ENCODE assay signal across 9 cellular contexts in genomic region chrX:39816871-39817731, GRCh38.
DNase-seq lines count a peak whose midpoint lies in the region; ATAC-seq and TF ChIP-seq lines count a peak whose summit lies in the region.
"Had no signal": no experiment of that assay in that cellular context is flagged by ENCODE, and none has a peak within 500 bp of the region (broad histone marks: within the 10 kb centered on the region; RNA-seq: fewer than 3 reads in every experiment).

No MANE protein-coding gene starts in this region.

- no peaks in the 10 kb centered on the region for H3K79me1 ChIP-seq in H9 (ENCODE audit: insufficient read depth, low read depth, low read length, poor library complexity, severe bottlenecking)

- H3K4me1 ChIP-seq in H9 (ENCODE audit: insufficient read depth, low read length) (peaks cover 34% of the 10 kb centered on the region; the same call in 1 of the 2 replicates), iPS-18a (ENCODE audit: control insufficient read depth, low read depth, low read length) (peaks cover 52% of the 10 kb centered on the region)

- H3K23ac ChIP-seq in H9 (ENCODE audit: insufficient read length, low read depth, low read length) = no peak overlapping the region

- peaks cover 44 to 49% of the 10 kb centered on the region in 2 experiments for H3K4me1 Mint-ChIP-seq in H9
- H3K4me1 Mint-ChIP-seq in activated CD8-positive, alpha-beta T cell treated with anti-CD3 and anti-CD28 coated beads for 36 hours (ENCODE audit: low read depth) = peaks cover 32% of the 10 kb centered on the region
- H3K4me1 Mint-ChIP-seq in stimulated activated memory B cell treated with anti-CD40 and anti-IgM and Interleukin-4, amounts not matched to agents 10 μg/mL and 1 μg/mL and 100 μg/mL, for 72 hours = peaks cover 10% of the 10 kb centered on the region

- peak overlapping the region; percentile 84 for H3K18ac ChIP-seq in H9 (ENCODE audit: insufficient read length, low read depth, low read length)

- peaks cover 13% of the 10 kb centered on the region for H3K23me2 ChIP-seq in H9 (ENCODE audit: insufficient read length, low read depth, low read length, poor library complexity, severe bottlenecking)

- ATAC-seq in activated CD8-positive, alpha-beta T cell treated with anti-CD3 and anti-CD28 coated beads for 36 hours = peak; percentile 43
- ATAC-seq in GM21529 (IDR thresholded peaks at IDR 0.05; ENCODE audit: unreplicated experiment) (no peak), GM18870 (IDR thresholded peaks at IDR 0.05; ENCODE audit: unreplicated experiment) (no peak)
- no peak for ATAC-seq in stimulated activated memory B cell treated with anti-CD40 and anti-IgM and Interleukin-4, amounts not matched to agents 10 μg/mL and 1 μg/mL and 100 μg/mL, for 72 hours
- ATAC-seq: heart right ventricle had no signal

- TF ChIP-seq CTCF in H9 (conservative IDR thresholded peaks at IDR 0.05) = no peak
- TF ChIP-seq CTCF in activated CD8-positive, alpha-beta T cell treated with anti-CD3 and anti-CD28 coated beads for 36 hours (IDR thresholded peaks at IDR 0.05) = no peak

- no peak overlapping the region for H4K5ac ChIP-seq in H9 (ENCODE audit: insufficient read length, low read depth, low read length)

- 0 out of 2 replicates have a peak overlapping the region, but pooled peaks have one; percentile 2 for H2BK15ac ChIP-seq in H9 (ENCODE audit: low read depth, low read length)

- H3K14ac ChIP-seq in H9 (ENCODE audit: insufficient read depth, low read length) = peak overlapping the region; percentile 83

- peak overlapping the region; percentile 23 for H4K91ac ChIP-seq in H9 (ENCODE audit: insufficient read length, low read depth, low read length)

- peak overlapping the region; percentile 55 to 66; a peak in 4 of 5 replicates for H3K4me3 Mint-ChIP-seq in H9
- no peak overlapping the region for H3K4me3 Mint-ChIP-seq in activated CD8-positive, alpha-beta T cell treated with anti-CD3 and anti-CD28 coated beads for 36 hours
- H3K4me3 Mint-ChIP-seq in stimulated activated memory B cell treated with anti-CD40 and anti-IgM and Interleukin-4, amounts not matched to agents 10 μg/mL and 1 μg/mL and 100 μg/mL, for 72 hours = no peak overlapping the region

- no CpG with 5 or more reads among the region's 16 CpGs for WGBS in H9 (ENCODE audit: extremely low coverage, insufficient read length, low lambda C conversion rate)

- H3K56ac ChIP-seq in H9 (ENCODE audit: insufficient read length, low read depth, low read length) = no peak overlapping the region

- H2BK120ac ChIP-seq in H9 (ENCODE audit: low read depth, low read length, poor library complexity, severe bottlenecking) = peak overlapping the region; percentile 74

- no peak overlapping the region for H2BK20ac ChIP-seq in H9 (ENCODE audit: low read depth, low read length, poor library complexity, severe bottlenecking)

- DNase-seq in AG08395 (ENCODE audit: low spot score) (peak; percentile 50), H9 (peak; percentile 93), kidney glomerular epithelial cell (lab: John Stamatoyannopoulos, UW) (no peak)
- DNase-seq in activated CD8-positive, alpha-beta T cell treated with anti-CD3 and anti-CD28 coated beads for 36 hours = no peak
- DNase-seq: heart right ventricle had no signal

- peak overlapping the region; percentile 49 for H3K4me3 ChIP-seq in iPS-18a (ENCODE audit: low read length)
- H3K4me3 ChIP-seq: heart right ventricle had no signal

- H2BK12ac ChIP-seq in H9 (ENCODE audit: insufficient read length, low read depth, low read length) = no peak overlapping the region

- H2AFZ ChIP-seq in H9 (ENCODE audit: low read length) = no peak overlapping the region

- H3K4me2 ChIP-seq in H9 (ENCODE audit: insufficient read depth, insufficient read length, low read length) = peak overlapping the region; percentile 51

- H3K36me3 Mint-ChIP-seq in H9 (ENCODE audit: insufficient read depth in 1 of 3, low read depth in 3 of 3) = peaks cover 0 to 5% (median 0%) of the 10 kb centered on the region in 3 experiments; a peak in 3 of 7 replicates
- no peaks in the 10 kb centered on the region for H3K36me3 Mint-ChIP-seq in activated CD8-positive, alpha-beta T cell treated with anti-CD3 and anti-CD28 coated beads for 36 hours (ENCODE audit: low read depth)
- H3K36me3 Mint-ChIP-seq in stimulated activated memory B cell treated with anti-CD40 and anti-IgM and Interleukin-4, amounts not matched to agents 10 μg/mL and 1 μg/mL and 100 μg/mL, for 72 hours = no peaks in the 10 kb centered on the region

- CTCF ChIA-PET in activated CD8-positive, alpha-beta T cell treated with anti-CD3 and anti-CD28 coated beads for 36 hours (lab: Charles Lee) = interaction anchor here (1.0 to 1.5 kb wide), 5 partner anchors 34 to 280 kb away, joined by 3 to 4 read pairs (median 3); no protein-coding TSS in a partner anchor

- H3K27me3 Mint-ChIP-seq in H9 (ENCODE audit: low read depth) = peaks cover 7% of the 10 kb centered on the region
- H3K27me3 Mint-ChIP-seq in activated CD8-positive, alpha-beta T cell treated with anti-CD3 and anti-CD28 coated beads for 36 hours = no peaks in the 10 kb centered on the region
- peaks cover 44% of the 10 kb centered on the region for H3K27me3 Mint-ChIP-seq in stimulated activated memory B cell treated with anti-CD40 and anti-IgM and Interleukin-4, amounts not matched to agents 10 μg/mL and 1 μg/mL and 100 μg/mL, for 72 hours

- no peaks in the 10 kb centered on the region for H3K36me3 ChIP-seq in iPS-18a (ENCODE audit: control insufficient read depth, low read depth, low read length)
- H3K36me3 ChIP-seq: heart right ventricle had no signal

- peak overlapping the region; percentile 98 to 99 (median 99) for H3K27ac Mint-ChIP-seq in H9
- H3K27ac Mint-ChIP-seq in activated CD8-positive, alpha-beta T cell treated with anti-CD3 and anti-CD28 coated beads for 36 hours = peak overlapping the region; percentile 64
- H3K27ac Mint-ChIP-seq in stimulated activated memory B cell treated with anti-CD40 and anti-IgM and Interleukin-4, amounts not matched to agents 10 μg/mL and 1 μg/mL and 100 μg/mL, for 72 hours = no peak overlapping the region

- no peaks in the 10 kb centered on the region for H3K79me2 ChIP-seq in H9 (ENCODE audit: insufficient read depth, low read length)

- no peak overlapping the region; the same call in none of the 2 replicates for H3K4ac ChIP-seq in H9 (ENCODE audit: low read depth, low read length)

- H3T11ph ChIP-seq in H9 (ENCODE audit: low read length) = peak overlapping the region; percentile 30

- H2AK5ac ChIP-seq in H9 (ENCODE audit: insufficient read length, low read length) = peak overlapping the region; percentile 8

- peaks cover 57 to 69% of the 10 kb centered on the region in 2 experiments for H3K9me3 Mint-ChIP-seq in H9
- H3K9me3 Mint-ChIP-seq in activated CD8-positive, alpha-beta T cell treated with anti-CD3 and anti-CD28 coated beads for 36 hours = no peaks in the 10 kb centered on the region
- no peaks in the 10 kb centered on the region for H3K9me3 Mint-ChIP-seq in stimulated activated memory B cell treated with anti-CD40 and anti-IgM and Interleukin-4, amounts not matched to agents 10 μg/mL and 1 μg/mL and 100 μg/mL, for 72 hours

- H3K27me3 ChIP-seq in H9 (ENCODE audit: insufficient read depth, low read length) (no peaks in the 10 kb centered on the region; the same call in 1 of the 2 replicates), iPS-18a (ENCODE audit: control insufficient read depth, insufficient read depth, low read length) (peaks cover 24% of the 10 kb centered on the region)

- H2BK5ac ChIP-seq in H9 (ENCODE audit: insufficient read length, low read length) = peak overlapping the region; percentile 44

- intact Hi-C loops in activated CD8-positive, alpha-beta T cell treated with anti-CD3 and anti-CD28 coated beads for 36 hours (cut with micrococcal nuclease) = loop anchor here (5.0 to 10.0 kb wide), 4 partner anchors 45 to 355 kb away; no protein-coding TSS in a partner anchor

- POLR2A ChIA-PET in activated CD8-positive, alpha-beta T cell treated with anti-CD3 and anti-CD28 coated beads for 36 hours (lab: Charles Lee) = interaction anchor here (0.6 to 1.6 kb wide), 5 partner anchors 38 to 281 kb away, joined by 3 to 5 read pairs (median 3); no protein-coding TSS in a partner anchor

- no peaks in the 10 kb centered on the region for H3K9me3 ChIP-seq in H9 (ENCODE audit: control insufficient read depth, low read depth, low read length)
- H3K9me3 ChIP-seq in iPS-18a (ENCODE audit: control insufficient read depth, low read depth, low read length) = no peaks in the 10 kb centered on the region
- H3K9me3 ChIP-seq: heart right ventricle had no signal

- H4K20me1 ChIP-seq in H9 (ENCODE audit: control insufficient read depth, insufficient read depth, insufficient read length) = no peaks in the 10 kb centered on the region

- peak overlapping the region; percentile 23 for H3K9ac ChIP-seq in H9 (ENCODE audit: extremely low read depth, insufficient read length, low read length)
- peak overlapping the region; percentile 67 for H3K9ac ChIP-seq in iPS-18a (ENCODE audit: low read length)

- no peak overlapping the region for H4K8ac ChIP-seq in H9 (replicated peaks; ENCODE audit: insufficient read length, low read depth, low read length)

- H3K27ac ChIP-seq in H9 (ENCODE audit: insufficient read length, low read depth, low read length) (peak overlapping the region; percentile 91), iPS-18a (ENCODE audit: low read length) (peak overlapping the region; percentile 89)
- H3K27ac ChIP-seq: heart right ventricle had no signal

Comparison
In these comparisons a context has a peak if more than half of its experiments do, and no peak if none do; other contexts are left out.
1. DNase-seq: peak in AG08395 (single experiment) and H9 (single experiment); none in activated CD8-positive, alpha-beta T cell treated with anti-CD3 and anti-CD28 coated beads for 36 hours (single experiment) and kidney glomerular epithelial cell (single experiment).
2. H3K4me3 Mint-ChIP-seq: peak in H9 (2 of 2); none in activated CD8-positive, alpha-beta T cell treated with anti-CD3 and anti-CD28 coated beads for 36 hours (single experiment) and stimulated activated memory B cell treated with anti-CD40 and anti-IgM and Interleukin-4, amounts not matched to agents 10 μg/mL and 1 μg/mL and 100 μg/mL, for 72 hours (single experiment).